In genomic region chr7:17460665-17461064, GRCh38 we compare ENCODE assay signal across 23 cellular contexts.
DNase-seq lines count a peak whose midpoint lies in the region; ATAC-seq and TF ChIP-seq lines count a peak whose summit lies in the region.
"Had no signal": no experiment of that assay in that cellular context is flagged by ENCODE, and none has a peak within 500 bp of the region (broad histone marks: within the 10 kb centered on the region; RNA-seq: fewer than 3 reads in every experiment).

No MANE protein-coding gene starts in this region.

- no peak for TF ChIP-seq CTCF in WTC11 (IDR thresholded peaks at IDR 0.05)
- TF ChIP-seq CTCF in GM20000 (IDR thresholded peaks at IDR 0.05; ENCODE audit: extremely low read depth, missing control alignments) = no peak

- no peaks in the 10 kb centered on the region for H3K9me3 ChIP-seq in Karpas-422 (ENCODE audit: low read length)
- H3K9me3 ChIP-seq: BE2C had no signal

- no peak overlapping the region for H3K4me3 Mint-ChIP-seq in WTC11
- H3K4me3 Mint-ChIP-seq: CD14-positive monocyte; CD4-positive, alpha-beta memory T cell; CD4-positive, CD25-positive, alpha-beta regulatory T cell; CD8-positive, alpha-beta memory T cell had no signal

- no peak overlapping the region for H3K4me2 ChIP-seq in Karpas-422 (ENCODE audit: low read depth, low read length, poor library complexity, severe bottlenecking)
- H3K4me2 ChIP-seq: BLaER1 had no signal

- H3K36me3 Mint-ChIP-seq in WTC11 = peaks cover 44% of the 10 kb centered on the region
- H3K36me3 Mint-ChIP-seq: CD4-positive, CD25-positive, alpha-beta regulatory T cell had no signal

- H3K4me3 ChIP-seq in Karpas-422 (ENCODE audit: low read length) = no peak overlapping the region
- H3K4me3 ChIP-seq: BLaER1, GM12878 had no signal

- no peak overlapping the region for H3K27ac Mint-ChIP-seq in WTC11
- H3K27ac Mint-ChIP-seq: CD14-positive monocyte; CD4-positive, alpha-beta memory T cell; CD4-positive, CD25-positive, alpha-beta regulatory T cell; CD8-positive, alpha-beta memory T cell had no signal

- POLR2A ChIA-PET in WTC11 (lab: Charles Lee) = no interaction called here

- no peaks in the 10 kb centered on the region for H3K79me2 ChIP-seq in Karpas-422 (ENCODE audit: low read length)

- peaks cover 24% of the 10 kb centered on the region for H3K4me1 ChIP-seq in Karpas-422 (ENCODE audit: low read length)
- H3K4me1 ChIP-seq: BE2C had no signal

- no peaks in the 10 kb centered on the region for H3K27me3 ChIP-seq in Karpas-422 (ENCODE audit: low read length)
- H3K27me3 ChIP-seq: BE2C, BLaER1 had no signal

- H2AFZ ChIP-seq in Karpas-422 (ENCODE audit: low read length) = no peak overlapping the region

- no peaks in the 10 kb centered on the region for H3K9me2 ChIP-seq in Karpas-422 (replicated peaks; ENCODE audit: insufficient read depth, low read length)

- CTCF ChIA-PET in WTC11 (lab: Charles Lee) = no interaction called here

- no peaks in the 10 kb centered on the region for H3K27me3 Mint-ChIP-seq in WTC11 (ENCODE audit: low read depth)
- H3K27me3 Mint-ChIP-seq: CD4-positive, CD25-positive, alpha-beta regulatory T cell; CD8-positive, alpha-beta memory T cell had no signal

- H3K9ac ChIP-seq in Karpas-422 (ENCODE audit: low read length) = no peak overlapping the region
- H3K9ac ChIP-seq: BLaER1 had no signal

- ATAC-seq in WTC11 = peak; percentile 80
- ATAC-seq: GM12878 had no signal

- no peak overlapping the region for H3K27ac ChIP-seq in Karpas-422 (ENCODE audit: low read length)
- H3K27ac ChIP-seq: BLaER1 had no signal

- H4K20me1 ChIP-seq in Karpas-422 (ENCODE audit: insufficient read depth, low read depth, low read length) = no peaks in the 10 kb centered on the region
- H4K20me1 ChIP-seq: BLaER1 had no signal

- H3K4me1 Mint-ChIP-seq in WTC11 = peaks cover 33% of the 10 kb centered on the region

- peaks cover 63% of the 10 kb centered on the region for H3K9me3 Mint-ChIP-seq in WTC11

- DNase-seq in Karpas-422 (peak; percentile 51), WTC11 (ENCODE audit: low spot score) (no peak), GM20000 (ENCODE audit: low spot score) (no peak), HUDEP-2 (lab: John Stamatoyannopoulos, UW; ENCODE audit: unreplicated experiment in 76 of 76) (no peak)
- no peak for DNase-seq in activated naive CD4-positive, alpha-beta T cell (lab: John Stamatoyannopoulos, UW)
- DNase-seq: 8988T; ACHN; BE2C; C1 segment of cervical spinal cord; CD4-positive, alpha-beta memory T cell; CD4-positive, CD25-positive, alpha-beta regulatory T cell; CD8-positive, alpha-beta memory T cell; COR-L47; DMS 273 treated with DMSO at 0.1 percent for 48 hours; DMS153; DMS53; DMS79; DND-41; EL; GDM1 had no signal

- H3K36me3 ChIP-seq in Karpas-422 (ENCODE audit: insufficient read depth, low read length) = no peaks in the 10 kb centered on the region
- H3K36me3 ChIP-seq: BE2C had no signal

TF ChIP-seq in WTC11, 78 proteins besides CTCF, POLR2A, EP300 and RAD21 (continues in another document):
- no peak for TF ChIP-seq NFYB (CRISPR knock-in tag; conservative IDR thresholded peaks at IDR 0.05; ENCODE audit: low read depth)
- no peak for TF ChIP-seq ZBTB43 (CRISPR knock-in tag; IDR thresholded peaks at IDR 0.05)
- TF ChIP-seq SOX15 (CRISPR knock-in tag; IDR thresholded peaks at IDR 0.05) = no peak
- TF ChIP-seq PREB (CRISPR knock-in tag; IDR thresholded peaks at IDR 0.05; ENCODE audit: borderline replicate concordance) = no peak
- TF ChIP-seq AR (CRISPR knock-in tag; IDR thresholded peaks at IDR 0.05) = no peak
- no peak for TF ChIP-seq ZMAT4 (CRISPR knock-in tag; IDR thresholded peaks at IDR 0.05)
- TF ChIP-seq ZNF281 (CRISPR knock-in tag; IDR thresholded peaks at IDR 0.05) = no peak
- no peak for TF ChIP-seq NR3C1 (CRISPR knock-in tag; conservative IDR thresholded peaks at IDR 0.05; ENCODE audit: low read depth)
